3 cellular contexts compared by ENCODE assay signal in genomic region chr17:40827746-40828453, GRCh38.
TF ChIP-seq lines count a peak whose summit lies in the region.

No MANE protein-coding gene starts in this region.

TF ChIP-seq in A549, 52 proteins besides CTCF, POLR2A, EP300 and RAD21:
- TF ChIP-seq JUNB (IDR thresholded peaks at IDR 0.05): no peak
- no peak for TF ChIP-seq SREBF2 (IDR thresholded peaks at IDR 0.05)
- peak; percentile 8 for TF ChIP-seq MAFK (IDR thresholded peaks at IDR 0.05; ENCODE audit: partially characterized antibody)

TF ChIP-seq in IMR-90, 13 proteins besides CTCF, POLR2A, EP300 and RAD21:
- no peak for TF ChIP-seq BHLHE40 (IDR thresholded peaks at IDR 0.05; ENCODE audit: low read depth, low read length)
- no peak for TF ChIP-seq CHD1 (IDR thresholded peaks at IDR 0.05; ENCODE audit: low read depth, low read length)
- no peak for TF ChIP-seq SMC3 (IDR thresholded peaks at IDR 0.05; ENCODE audit: low read depth, low read length)
- TF ChIP-seq ELK1 (IDR thresholded peaks at IDR 0.05; ENCODE audit: borderline replicate concordance, low read depth, low read length): no peak
- TF ChIP-seq MAZ (IDR thresholded peaks at IDR 0.05; ENCODE audit: borderline replicate concordance, low read depth, low read length): no peak
TF ChIP-seq in IMR-90: peak in this region for 0.

TF ChIP-seq in GM12891, 5 proteins besides CTCF, POLR2A, EP300 and RAD21:
- TF ChIP-seq PAX5 (IDR thresholded peaks at IDR 0.05; ENCODE audit: insufficient read depth, low read length, severe bottlenecking) (no peak), TAF1 (IDR thresholded peaks at IDR 0.05; ENCODE audit: low read depth, low read length) (no peak), POU2F2 (IDR thresholded peaks at IDR 0.05; ENCODE audit: low read depth, low read length) (no peak), POLR2AphosphoS5 (IDR thresholded peaks at IDR 0.05; ENCODE audit: low read depth, low read length) (no peak), SPI1 (IDR thresholded peaks at IDR 0.05; ENCODE audit: low read depth, low read length) (no peak)
